In genomic region chrX:80808854-80809493, GRCh38 we compare ENCODE assay signal across 1 cellular context.
TF ChIP-seq lines count a peak whose summit lies in the region.

No MANE protein-coding gene starts in this region.

TF ChIP-seq in HepG2, 621 proteins besides CTCF, POLR2A, EP300 and RAD21 (continued from another document):
- no peak for TF ChIP-seq NRL (CRISPR knock-in tag; IDR thresholded peaks at IDR 0.05; ENCODE audit: borderline replicate concordance)
